In the genomic region with DNA sequence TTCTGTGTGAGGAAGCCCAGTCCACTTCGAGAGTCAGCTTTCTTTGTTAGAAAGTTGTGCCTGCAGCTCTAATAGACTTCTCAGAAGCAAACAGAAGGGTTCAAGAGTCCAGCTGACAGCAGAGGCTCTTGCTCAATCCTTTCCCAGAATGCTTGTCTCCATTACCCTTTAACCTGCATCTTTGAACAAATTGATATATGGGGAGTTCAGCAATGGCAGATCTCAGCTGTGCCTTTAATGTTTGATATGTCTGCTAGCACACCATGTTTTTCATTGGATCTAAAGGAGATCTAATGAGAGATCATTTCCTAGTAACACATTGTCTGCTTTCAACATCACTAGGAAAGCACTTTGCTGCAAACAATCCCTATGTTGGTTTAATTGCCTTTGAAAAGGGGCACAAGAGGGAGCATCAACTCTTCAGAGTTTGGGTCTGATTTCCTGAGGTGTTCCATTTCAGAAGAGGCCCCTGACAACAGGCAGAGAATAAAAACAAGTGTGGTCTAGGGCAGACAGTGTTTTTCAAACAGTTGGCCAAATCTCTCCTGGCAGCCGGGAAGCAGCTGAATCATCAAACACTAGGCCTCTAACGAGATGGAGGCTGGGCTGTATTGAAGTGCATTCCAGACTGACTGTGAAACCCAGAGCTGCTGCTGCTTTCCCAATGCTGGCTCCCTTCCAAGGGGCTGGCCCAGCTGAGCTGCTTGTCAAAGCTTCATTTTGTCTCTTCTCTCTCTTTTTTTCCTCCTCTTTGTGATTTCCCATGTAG, we compare ENCODE assay signal across 1 cellular context.
TF ChIP-seq lines count a peak whose summit lies in the region.

No MANE protein-coding gene starts in this region.

TF ChIP-seq in HepG2, 621 proteins besides CTCF, POLR2A, EP300 and RAD21 (continued from another document and continues in another):
- TF ChIP-seq, protein P1, sequence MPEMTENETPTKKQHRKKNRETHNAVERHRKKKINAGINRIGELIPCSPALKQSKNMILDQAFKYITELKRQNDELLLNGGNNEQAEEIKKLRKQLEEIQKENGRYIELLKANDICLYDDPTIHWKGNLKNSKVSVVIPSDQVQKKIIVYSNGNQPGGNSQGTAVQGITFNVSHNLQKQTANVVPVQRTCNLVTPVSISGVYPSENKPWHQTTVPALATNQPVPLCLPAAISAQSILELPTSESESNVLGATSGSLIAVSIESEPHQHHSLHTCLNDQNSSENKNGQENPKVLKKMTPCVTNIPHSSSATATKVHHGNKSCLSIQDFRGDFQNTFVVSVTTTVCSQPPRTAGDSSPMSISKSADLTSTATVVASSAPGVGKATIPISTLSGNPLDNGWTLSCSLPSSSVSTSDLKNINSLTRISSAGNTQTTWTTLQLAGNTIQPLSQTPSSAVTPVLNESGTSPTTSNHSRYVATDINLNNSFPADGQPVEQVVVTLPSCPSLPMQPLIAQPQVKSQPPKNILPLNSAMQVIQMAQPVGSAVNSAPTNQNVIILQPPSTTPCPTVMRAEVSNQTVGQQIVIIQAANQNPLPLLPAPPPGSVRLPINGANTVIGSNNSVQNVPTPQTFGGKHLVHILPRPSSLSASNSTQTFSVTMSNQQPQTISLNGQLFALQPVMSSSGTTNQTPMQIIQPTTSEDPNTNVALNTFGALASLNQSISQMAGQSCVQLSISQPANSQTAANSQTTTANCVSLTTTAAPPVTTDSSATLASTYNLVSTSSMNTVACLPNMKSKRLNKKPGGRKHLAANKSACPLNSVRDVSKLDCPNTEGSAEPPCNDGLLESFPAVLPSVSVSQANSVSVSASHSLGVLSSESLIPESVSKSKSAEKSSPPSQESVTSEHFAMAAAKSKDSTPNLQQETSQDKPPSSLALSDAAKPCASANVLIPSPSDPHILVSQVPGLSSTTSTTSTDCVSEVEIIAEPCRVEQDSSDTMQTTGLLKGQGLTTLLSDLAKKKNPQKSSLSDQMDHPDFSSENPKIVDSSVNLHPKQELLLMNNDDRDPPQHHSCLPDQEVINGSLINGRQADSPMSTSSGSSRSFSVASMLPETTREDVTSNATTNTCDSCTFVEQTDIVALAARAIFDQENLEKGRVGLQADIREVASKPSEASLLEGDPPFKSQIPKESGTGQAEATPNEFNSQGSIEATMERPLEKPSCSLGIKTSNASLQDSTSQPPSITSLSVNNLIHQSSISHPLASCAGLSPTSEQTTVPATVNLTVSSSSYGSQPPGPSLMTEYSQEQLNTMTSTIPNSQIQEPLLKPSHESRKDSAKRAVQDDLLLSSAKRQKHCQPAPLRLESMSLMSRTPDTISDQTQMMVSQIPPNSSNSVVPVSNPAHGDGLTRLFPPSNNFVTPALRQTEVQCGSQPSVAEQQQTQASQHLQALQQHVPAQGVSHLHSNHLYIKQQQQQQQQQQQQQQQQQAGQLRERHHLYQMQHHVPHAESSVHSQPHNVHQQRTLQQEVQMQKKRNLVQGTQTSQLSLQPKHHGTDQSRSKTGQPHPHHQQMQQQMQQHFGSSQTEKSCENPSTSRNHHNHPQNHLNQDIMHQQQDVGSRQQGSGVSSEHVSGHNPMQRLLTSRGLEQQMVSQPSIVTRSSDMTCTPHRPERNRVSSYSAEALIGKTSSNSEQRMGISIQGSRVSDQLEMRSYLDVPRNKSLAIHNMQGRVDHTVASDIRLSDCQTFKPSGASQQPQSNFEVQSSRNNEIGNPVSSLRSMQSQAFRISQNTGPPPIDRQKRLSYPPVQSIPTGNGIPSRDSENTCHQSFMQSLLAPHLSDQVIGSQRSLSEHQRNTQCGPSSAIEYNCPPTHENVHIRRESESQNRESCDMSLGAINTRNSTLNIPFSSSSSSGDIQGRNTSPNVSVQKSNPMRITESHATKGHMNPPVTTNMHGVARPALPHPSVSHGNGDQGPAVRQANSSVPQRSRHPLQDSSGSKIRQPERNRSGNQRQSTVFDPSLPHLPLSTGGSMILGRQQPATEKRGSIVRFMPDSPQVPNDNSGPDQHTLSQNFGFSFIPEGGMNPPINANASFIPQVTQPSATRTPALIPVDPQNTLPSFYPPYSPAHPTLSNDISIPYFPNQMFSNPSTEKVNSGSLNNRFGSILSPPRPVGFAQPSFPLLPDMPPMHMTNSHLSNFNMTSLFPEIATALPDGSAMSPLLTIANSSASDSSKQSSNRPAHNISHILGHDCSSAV (CRISPR knock-in tag; IDR thresholded peaks at IDR 0.05; ENCODE audit: borderline replicate concordance): no peak
- TF ChIP-seq HDAC1 (CRISPR knock-in tag; IDR thresholded peaks at IDR 0.05) (peak; percentile 1; the same call in 1 of the 2 replicates), POLR2G (IDR thresholded peaks at IDR 0.05; ENCODE audit: low read depth, low read length) (peak; percentile 30; the same call in 1 of the 2 replicates), GATAD2A (CRISPR knock-in tag; IDR thresholded peaks at IDR 0.05) (peak; percentile 72), BRCA1 (CRISPR knock-in tag; IDR thresholded peaks at IDR 0.05) (no peak), CAMTA2 (CRISPR knock-in tag; IDR thresholded peaks at IDR 0.05; ENCODE audit: borderline replicate concordance) (no peak), MBNL3 (CRISPR knock-in tag; conservative IDR thresholded peaks at IDR 0.05) (no peak), ZNF354B (CRISPR knock-in tag; IDR thresholded peaks at IDR 0.05) (no peak), CHD4 (IDR thresholded peaks at IDR 0.05; ENCODE audit: borderline replicate concordance, low read length) (peak; percentile 85; the same call in 1 of the 2 replicates), MIER3 (CRISPR knock-in tag; IDR thresholded peaks at IDR 0.05; ENCODE audit: borderline replicate concordance) (peak; percentile 28; the same call in 1 of the 2 replicates), ZNF781 (CRISPR knock-in tag; IDR thresholded peaks at IDR 0.05; ENCODE audit: borderline replicate concordance, not compliant biosample characterization) (no peak), ZFX (CRISPR knock-in tag; IDR thresholded peaks at IDR 0.05; ENCODE audit: low read depth) (peak; percentile 56), NFKB2 (CRISPR knock-in tag; IDR thresholded peaks at IDR 0.05; ENCODE audit: borderline replicate concordance) (no peak), MEIS1 (CRISPR knock-in tag; IDR thresholded peaks at IDR 0.05; ENCODE audit: borderline replicate concordance) (peak; percentile 54; the same call in 1 of the 2 replicates)
- TF ChIP-seq, protein P2, sequence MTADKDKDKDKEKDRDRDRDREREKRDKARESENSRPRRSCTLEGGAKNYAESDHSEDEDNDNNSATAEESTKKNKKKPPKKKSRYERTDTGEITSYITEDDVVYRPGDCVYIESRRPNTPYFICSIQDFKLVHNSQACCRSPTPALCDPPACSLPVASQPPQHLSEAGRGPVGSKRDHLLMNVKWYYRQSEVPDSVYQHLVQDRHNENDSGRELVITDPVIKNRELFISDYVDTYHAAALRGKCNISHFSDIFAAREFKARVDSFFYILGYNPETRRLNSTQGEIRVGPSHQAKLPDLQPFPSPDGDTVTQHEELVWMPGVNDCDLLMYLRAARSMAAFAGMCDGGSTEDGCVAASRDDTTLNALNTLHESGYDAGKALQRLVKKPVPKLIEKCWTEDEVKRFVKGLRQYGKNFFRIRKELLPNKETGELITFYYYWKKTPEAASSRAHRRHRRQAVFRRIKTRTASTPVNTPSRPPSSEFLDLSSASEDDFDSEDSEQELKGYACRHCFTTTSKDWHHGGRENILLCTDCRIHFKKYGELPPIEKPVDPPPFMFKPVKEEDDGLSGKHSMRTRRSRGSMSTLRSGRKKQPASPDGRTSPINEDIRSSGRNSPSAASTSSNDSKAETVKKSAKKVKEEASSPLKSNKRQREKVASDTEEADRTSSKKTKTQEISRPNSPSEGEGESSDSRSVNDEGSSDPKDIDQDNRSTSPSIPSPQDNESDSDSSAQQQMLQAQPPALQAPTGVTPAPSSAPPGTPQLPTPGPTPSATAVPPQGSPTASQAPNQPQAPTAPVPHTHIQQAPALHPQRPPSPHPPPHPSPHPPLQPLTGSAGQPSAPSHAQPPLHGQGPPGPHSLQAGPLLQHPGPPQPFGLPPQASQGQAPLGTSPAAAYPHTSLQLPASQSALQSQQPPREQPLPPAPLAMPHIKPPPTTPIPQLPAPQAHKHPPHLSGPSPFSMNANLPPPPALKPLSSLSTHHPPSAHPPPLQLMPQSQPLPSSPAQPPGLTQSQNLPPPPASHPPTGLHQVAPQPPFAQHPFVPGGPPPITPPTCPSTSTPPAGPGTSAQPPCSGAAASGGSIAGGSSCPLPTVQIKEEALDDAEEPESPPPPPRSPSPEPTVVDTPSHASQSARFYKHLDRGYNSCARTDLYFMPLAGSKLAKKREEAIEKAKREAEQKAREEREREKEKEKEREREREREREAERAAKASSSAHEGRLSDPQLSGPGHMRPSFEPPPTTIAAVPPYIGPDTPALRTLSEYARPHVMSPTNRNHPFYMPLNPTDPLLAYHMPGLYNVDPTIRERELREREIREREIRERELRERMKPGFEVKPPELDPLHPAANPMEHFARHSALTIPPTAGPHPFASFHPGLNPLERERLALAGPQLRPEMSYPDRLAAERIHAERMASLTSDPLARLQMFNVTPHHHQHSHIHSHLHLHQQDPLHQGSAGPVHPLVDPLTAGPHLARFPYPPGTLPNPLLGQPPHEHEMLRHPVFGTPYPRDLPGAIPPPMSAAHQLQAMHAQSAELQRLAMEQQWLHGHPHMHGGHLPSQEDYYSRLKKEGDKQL (CRISPR knock-in tag; IDR thresholded peaks at IDR 0.05; ENCODE audit: low read depth): no peak
- TF ChIP-seq, protein P3, sequence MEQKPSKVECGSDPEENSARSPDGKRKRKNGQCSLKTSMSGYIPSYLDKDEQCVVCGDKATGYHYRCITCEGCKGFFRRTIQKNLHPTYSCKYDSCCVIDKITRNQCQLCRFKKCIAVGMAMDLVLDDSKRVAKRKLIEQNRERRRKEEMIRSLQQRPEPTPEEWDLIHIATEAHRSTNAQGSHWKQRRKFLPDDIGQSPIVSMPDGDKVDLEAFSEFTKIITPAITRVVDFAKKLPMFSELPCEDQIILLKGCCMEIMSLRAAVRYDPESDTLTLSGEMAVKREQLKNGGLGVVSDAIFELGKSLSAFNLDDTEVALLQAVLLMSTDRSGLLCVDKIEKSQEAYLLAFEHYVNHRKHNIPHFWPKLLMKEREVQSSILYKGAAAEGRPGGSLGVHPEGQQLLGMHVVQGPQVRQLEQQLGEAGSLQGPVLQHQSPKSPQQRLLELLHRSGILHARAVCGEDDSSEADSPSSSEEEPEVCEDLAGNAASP (CRISPR knock-in tag; IDR thresholded peaks at IDR 0.05; ENCODE audit: borderline replicate concordance): peak; percentile 46; the same call in 1 of the 2 replicates
- TF ChIP-seq, protein P4, sequence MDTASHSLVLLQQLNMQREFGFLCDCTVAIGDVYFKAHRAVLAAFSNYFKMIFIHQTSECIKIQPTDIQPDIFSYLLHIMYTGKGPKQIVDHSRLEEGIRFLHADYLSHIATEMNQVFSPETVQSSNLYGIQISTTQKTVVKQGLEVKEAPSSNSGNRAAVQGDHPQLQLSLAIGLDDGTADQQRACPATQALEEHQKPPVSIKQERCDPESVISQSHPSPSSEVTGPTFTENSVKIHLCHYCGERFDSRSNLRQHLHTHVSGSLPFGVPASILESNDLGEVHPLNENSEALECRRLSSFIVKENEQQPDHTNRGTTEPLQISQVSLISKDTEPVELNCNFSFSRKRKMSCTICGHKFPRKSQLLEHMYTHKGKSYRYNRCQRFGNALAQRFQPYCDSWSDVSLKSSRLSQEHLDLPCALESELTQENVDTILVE (CRISPR knock-in tag; IDR thresholded peaks at IDR 0.05): no peak
- TF ChIP-seq, protein P5, sequence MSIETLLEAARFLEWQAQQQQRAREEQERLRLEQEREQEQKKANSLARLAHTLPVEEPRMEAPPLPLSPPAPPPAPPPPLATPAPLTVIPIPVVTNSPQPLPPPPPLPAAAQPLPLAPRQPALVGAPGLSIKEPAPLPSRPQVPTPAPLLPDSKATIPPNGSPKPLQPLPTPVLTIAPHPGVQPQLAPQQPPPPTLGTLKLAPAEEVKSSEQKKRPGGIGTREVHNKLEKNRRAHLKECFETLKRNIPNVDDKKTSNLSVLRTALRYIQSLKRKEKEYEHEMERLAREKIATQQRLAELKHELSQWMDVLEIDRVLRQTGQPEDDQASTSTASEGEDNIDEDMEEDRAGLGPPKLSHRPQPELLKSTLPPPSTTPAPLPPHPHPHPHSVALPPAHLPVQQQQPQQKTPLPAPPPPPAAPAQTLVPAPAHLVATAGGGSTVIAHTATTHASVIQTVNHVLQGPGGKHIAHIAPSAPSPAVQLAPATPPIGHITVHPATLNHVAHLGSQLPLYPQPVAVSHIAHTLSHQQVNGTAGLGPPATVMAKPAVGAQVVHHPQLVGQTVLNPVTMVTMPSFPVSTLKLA (IDR thresholded peaks at IDR 0.05): no peak
- TF ChIP-seq, protein P6, sequence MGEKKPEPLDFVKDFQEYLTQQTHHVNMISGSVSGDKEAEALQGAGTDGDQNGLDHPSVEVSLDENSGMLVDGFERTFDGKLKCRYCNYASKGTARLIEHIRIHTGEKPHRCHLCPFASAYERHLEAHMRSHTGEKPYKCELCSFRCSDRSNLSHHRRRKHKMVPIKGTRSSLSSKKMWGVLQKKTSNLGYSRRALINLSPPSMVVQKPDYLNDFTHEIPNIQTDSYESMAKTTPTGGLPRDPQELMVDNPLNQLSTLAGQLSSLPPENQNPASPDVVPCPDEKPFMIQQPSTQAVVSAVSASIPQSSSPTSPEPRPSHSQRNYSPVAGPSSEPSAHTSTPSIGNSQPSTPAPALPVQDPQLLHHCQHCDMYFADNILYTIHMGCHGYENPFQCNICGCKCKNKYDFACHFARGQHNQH (CRISPR knock-in tag; IDR thresholded peaks at IDR 0.05): peak; percentile 18; the same call in 1 of the 2 replicates
- TF ChIP-seq, protein P7, sequence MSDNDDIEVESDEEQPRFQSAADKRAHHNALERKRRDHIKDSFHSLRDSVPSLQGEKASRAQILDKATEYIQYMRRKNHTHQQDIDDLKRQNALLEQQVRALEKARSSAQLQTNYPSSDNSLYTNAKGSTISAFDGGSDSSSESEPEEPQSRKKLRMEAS (IDR thresholded peaks at IDR 0.05): peak; percentile 51; the same call in 1 of the 2 replicates
- TF ChIP-seq, protein P8, sequence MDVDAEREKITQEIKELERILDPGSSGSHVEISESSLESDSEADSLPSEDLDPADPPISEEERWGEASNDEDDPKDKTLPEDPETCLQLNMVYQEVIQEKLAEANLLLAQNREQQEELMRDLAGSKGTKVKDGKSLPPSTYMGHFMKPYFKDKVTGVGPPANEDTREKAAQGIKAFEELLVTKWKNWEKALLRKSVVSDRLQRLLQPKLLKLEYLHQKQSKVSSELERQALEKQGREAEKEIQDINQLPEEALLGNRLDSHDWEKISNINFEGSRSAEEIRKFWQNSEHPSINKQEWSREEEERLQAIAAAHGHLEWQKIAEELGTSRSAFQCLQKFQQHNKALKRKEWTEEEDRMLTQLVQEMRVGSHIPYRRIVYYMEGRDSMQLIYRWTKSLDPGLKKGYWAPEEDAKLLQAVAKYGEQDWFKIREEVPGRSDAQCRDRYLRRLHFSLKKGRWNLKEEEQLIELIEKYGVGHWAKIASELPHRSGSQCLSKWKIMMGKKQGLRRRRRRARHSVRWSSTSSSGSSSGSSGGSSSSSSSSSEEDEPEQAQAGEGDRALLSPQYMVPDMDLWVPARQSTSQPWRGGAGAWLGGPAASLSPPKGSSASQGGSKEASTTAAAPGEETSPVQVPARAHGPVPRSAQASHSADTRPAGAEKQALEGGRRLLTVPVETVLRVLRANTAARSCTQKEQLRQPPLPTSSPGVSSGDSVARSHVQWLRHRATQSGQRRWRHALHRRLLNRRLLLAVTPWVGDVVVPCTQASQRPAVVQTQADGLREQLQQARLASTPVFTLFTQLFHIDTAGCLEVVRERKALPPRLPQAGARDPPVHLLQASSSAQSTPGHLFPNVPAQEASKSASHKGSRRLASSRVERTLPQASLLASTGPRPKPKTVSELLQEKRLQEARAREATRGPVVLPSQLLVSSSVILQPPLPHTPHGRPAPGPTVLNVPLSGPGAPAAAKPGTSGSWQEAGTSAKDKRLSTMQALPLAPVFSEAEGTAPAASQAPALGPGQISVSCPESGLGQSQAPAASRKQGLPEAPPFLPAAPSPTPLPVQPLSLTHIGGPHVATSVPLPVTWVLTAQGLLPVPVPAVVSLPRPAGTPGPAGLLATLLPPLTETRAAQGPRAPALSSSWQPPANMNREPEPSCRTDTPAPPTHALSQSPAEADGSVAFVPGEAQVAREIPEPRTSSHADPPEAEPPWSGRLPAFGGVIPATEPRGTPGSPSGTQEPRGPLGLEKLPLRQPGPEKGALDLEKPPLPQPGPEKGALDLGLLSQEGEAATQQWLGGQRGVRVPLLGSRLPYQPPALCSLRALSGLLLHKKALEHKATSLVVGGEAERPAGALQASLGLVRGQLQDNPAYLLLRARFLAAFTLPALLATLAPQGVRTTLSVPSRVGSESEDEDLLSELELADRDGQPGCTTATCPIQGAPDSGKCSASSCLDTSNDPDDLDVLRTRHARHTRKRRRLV (CRISPR knock-in tag; IDR thresholded peaks at IDR 0.05): 0 out of 2 replicates have a peak, but pooled peaks have one; percentile 43
